In genomic region chr21:29360799-29361765, GRCh38 we compare ENCODE assay signal across 9 cellular contexts.
DNase-seq lines count a peak whose midpoint lies in the region; ATAC-seq, FAIRE-seq and TF ChIP-seq lines count a peak whose summit lies in the region.
"Had no signal": no experiment of that assay in that cellular context is flagged by ENCODE, and none has a peak within 500 bp of the region (broad histone marks: within the 10 kb centered on the region; RNA-seq: fewer than 3 reads in every experiment).

No MANE protein-coding gene starts in this region.

- no peaks in the 10 kb centered on the region for H3K9me3 ChIP-seq in pancreas

- WGBS in pancreas, 2 donors, result 27 to 30% methylated on average over 9 of the region's 9 CpGs

- peak in 48 of 56 donors; percentile 19 to 68 (median 44) for TF ChIP-seq CTCF in dorsolateral prefrontal cortex (IDR thresholded peaks at IDR 0.05 in 54 of 56, conservative IDR thresholded peaks at IDR 0.05 in 2 of 56; ENCODE audit: low read depth in 1 of 56, partially characterized antibody in 56 of 56)
- TF ChIP-seq CTCF in pancreas (IDR thresholded peaks at IDR 0.05), result peak in 1 of 4 donors; percentile 18

- no peak for FAIRE-seq in pancreas (lab: Jason Lieb, UNC)

- no peaks in the 10 kb centered on the region for H3K4me1 ChIP-seq in pancreas

- H3K27ac ChIP-seq in dorsolateral prefrontal cortex (no peak overlapping the region), pancreas (no peak overlapping the region)

- DNase-seq in NCI-H510A treated with DMSO at 0.1 percent for 48 hours (lab: John Stamatoyannopoulos, UW) (peak; percentile 34), NCI-H510A (lab: John Stamatoyannopoulos, UW) (no peak), NCI-H345 treated with DMSO at 0.1 percent for 48 hours (lab: John Stamatoyannopoulos, UW; ENCODE audit: unreplicated experiment) (peak; percentile 26), dorsolateral prefrontal cortex (peak in 2 of 10 donors; percentile 28 to 38), pancreas (peak in 3 of 6 donors; percentile 11 to 49 (median 36)), Right ventricle myocardium superior (no peak), AG08396 (ENCODE audit: low spot score) (no peak)
- DNase-seq: cerebellar nuclear complex had no signal

- H3K27me3 ChIP-seq in dorsolateral prefrontal cortex (no peaks in the 10 kb centered on the region), pancreas (no peaks in the 10 kb centered on the region)

- ATAC-seq in pancreas, result peak; percentile 86 to 97 (median 92)
- ATAC-seq in Right ventricle myocardium superior (ENCODE audit: poor library complexity), result no peak
- no peak for ATAC-seq in GM21825 (IDR thresholded peaks at IDR 0.05; ENCODE audit: unreplicated experiment)

- H3K4me3 ChIP-seq in dorsolateral prefrontal cortex, result no peak overlapping the region
- H3K4me3 ChIP-seq in pancreas, result no peak overlapping the region

- intact Hi-C loops in dorsolateral prefrontal cortex (cut with DNase I), result no loop called here
- intact Hi-C loops in pancreas (cut with DNase I), result no loop called here
- intact Hi-C loops in Right ventricle myocardium superior (cut with DNase I), result no loop called here

- no peaks in the 10 kb centered on the region for H3K36me3 ChIP-seq in pancreas

Comparison
In these comparisons a context has a peak if more than half of its experiments do, and no peak if none do; other contexts are left out.
1. DNase-seq: peak in NCI-H510A treated with DMSO at 0.1 percent for 48 hours (single experiment) and NCI-H345 treated with DMSO at 0.1 percent for 48 hours (single experiment); none in NCI-H510A (single experiment), Right ventricle myocardium superior (single experiment) and AG08396 (single experiment).
2. ATAC-seq: peak in pancreas (4 of 4); none in Right ventricle myocardium superior (single experiment) and GM21825 (single experiment).